1 cellular context compared by ENCODE assay signal in the genomic region with DNA sequence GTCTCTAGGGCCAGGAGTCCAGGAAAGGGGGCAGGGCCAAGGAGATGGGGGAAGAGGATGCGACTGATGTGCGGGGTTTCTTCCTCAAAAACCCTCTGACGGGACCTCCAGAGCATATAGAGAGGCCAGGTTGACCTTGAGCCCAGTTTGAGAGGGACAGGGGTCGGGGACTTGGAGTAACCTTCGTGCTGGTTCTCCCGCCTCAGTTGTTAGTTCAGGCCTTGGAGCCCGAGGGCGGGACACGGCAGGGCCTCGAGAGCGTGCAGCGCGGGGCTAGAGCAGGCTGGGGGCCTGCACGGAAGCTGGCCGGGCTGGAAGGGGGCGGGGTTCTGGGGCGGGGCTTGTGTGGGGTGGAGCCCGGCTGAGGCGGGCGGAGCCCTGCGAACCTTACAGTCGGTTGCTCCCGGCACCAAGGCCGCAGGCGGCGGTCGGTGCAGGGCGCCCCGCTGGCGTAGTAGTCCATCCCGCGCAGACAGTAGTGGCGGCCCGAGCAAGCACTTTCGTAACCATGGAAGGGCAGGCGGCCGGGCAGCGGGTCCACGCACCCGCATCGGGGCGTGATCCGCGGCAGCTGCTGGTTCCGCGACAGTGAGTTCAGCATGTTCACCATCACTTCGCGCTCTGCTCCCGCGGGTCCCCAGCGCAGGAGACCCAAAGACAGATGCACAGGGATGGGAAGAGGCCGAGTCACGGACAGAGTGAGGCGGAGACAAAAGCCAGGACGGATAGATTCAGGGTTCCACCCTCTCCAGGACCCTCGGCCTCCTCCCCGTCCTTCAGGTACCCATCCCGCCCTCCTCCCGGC.
TF ChIP-seq lines count a peak whose summit lies in the region.

No MANE protein-coding gene starts in this region.

TF ChIP-seq in HepG2, 621 proteins besides CTCF, POLR2A, EP300 and RAD21 (continued from another document and continues in another):
- TF ChIP-seq, protein P1, sequence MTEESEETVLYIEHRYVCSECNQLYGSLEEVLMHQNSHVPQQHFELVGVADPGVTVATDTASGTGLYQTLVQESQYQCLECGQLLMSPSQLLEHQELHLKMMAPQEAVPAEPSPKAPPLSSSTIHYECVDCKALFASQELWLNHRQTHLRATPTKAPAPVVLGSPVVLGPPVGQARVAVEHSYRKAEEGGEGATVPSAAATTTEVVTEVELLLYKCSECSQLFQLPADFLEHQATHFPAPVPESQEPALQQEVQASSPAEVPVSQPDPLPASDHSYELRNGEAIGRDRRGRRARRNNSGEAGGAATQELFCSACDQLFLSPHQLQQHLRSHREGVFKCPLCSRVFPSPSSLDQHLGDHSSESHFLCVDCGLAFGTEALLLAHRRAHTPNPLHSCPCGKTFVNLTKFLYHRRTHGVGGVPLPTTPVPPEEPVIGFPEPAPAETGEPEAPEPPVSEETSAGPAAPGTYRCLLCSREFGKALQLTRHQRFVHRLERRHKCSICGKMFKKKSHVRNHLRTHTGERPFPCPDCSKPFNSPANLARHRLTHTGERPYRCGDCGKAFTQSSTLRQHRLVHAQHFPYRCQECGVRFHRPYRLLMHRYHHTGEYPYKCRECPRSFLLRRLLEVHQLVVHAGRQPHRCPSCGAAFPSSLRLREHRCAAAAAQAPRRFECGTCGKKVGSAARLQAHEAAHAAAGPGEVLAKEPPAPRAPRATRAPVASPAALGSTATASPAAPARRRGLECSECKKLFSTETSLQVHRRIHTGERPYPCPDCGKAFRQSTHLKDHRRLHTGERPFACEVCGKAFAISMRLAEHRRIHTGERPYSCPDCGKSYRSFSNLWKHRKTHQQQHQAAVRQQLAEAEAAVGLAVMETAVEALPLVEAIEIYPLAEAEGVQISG (CRISPR knock-in tag; IDR thresholded peaks at IDR 0.05) = peak; percentile 75
- peak; percentile 59 for TF ChIP-seq PHF8 (CRISPR knock-in tag; IDR thresholded peaks at IDR 0.05)
- no peak for TF ChIP-seq ATF7 (IDR thresholded peaks at IDR 0.05)
- TF ChIP-seq ATF7 (CRISPR knock-in tag; IDR thresholded peaks at IDR 0.05) = no peak
- TF ChIP-seq ZNF720 (CRISPR knock-in tag; IDR thresholded peaks at IDR 0.05) = no peak
- peak; percentile 35; the same call in 1 of the 2 replicates for TF ChIP-seq ETV5 (CRISPR knock-in tag; IDR thresholded peaks at IDR 0.05; ENCODE audit: borderline replicate concordance)
- no peak for TF ChIP-seq DPF2 (CRISPR knock-in tag; IDR thresholded peaks at IDR 0.05; ENCODE audit: borderline replicate concordance, low read depth)
- no peak for TF ChIP-seq ZNF101 (CRISPR knock-in tag; IDR thresholded peaks at IDR 0.05; ENCODE audit: borderline replicate concordance, low read depth)
- no peak for TF ChIP-seq ZKSCAN1 (IDR thresholded peaks at IDR 0.05; ENCODE audit: low read length)
- no peak for TF ChIP-seq FOXK1 (CRISPR knock-in tag; IDR thresholded peaks at IDR 0.05; ENCODE audit: borderline replicate concordance, low read depth)
- TF ChIP-seq, protein P2, sequence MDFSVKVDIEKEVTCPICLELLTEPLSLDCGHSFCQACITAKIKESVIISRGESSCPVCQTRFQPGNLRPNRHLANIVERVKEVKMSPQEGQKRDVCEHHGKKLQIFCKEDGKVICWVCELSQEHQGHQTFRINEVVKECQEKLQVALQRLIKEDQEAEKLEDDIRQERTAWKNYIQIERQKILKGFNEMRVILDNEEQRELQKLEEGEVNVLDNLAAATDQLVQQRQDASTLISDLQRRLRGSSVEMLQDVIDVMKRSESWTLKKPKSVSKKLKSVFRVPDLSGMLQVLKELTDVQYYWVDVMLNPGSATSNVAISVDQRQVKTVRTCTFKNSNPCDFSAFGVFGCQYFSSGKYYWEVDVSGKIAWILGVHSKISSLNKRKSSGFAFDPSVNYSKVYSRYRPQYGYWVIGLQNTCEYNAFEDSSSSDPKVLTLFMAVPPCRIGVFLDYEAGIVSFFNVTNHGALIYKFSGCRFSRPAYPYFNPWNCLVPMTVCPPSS (IDR thresholded peaks at IDR 0.05) = no peak
- no peak for TF ChIP-seq ZNF34 (CRISPR knock-in tag; IDR thresholded peaks at IDR 0.05; ENCODE audit: borderline replicate concordance)
- TF ChIP-seq, protein P3, sequence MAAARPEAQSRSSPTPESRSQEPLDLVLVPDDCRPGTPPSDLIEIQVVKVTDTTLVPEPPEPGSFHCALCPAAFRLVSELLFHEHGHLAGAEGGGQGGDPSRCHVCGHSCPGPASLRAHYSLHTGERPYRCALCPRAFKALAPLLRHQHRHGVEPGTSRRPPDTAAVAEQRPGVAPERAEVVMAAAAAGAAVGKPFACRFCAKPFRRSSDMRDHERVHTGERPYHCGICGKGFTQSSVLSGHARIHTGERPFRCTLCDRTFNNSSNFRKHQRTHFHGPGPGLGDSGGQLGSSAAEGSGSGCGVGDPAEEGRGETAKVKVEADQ (CRISPR knock-in tag; IDR thresholded peaks at IDR 0.05; ENCODE audit: borderline replicate concordance) = no peak
- TF ChIP-seq NONO (IDR thresholded peaks at IDR 0.05) = no peak
- TF ChIP-seq NONO (CRISPR knock-in tag; conservative IDR thresholded peaks at IDR 0.05) = no peak; the same call in 1 of the 2 replicates
- no peak for TF ChIP-seq BHLHE40 (IDR thresholded peaks at IDR 0.05; ENCODE audit: low read length)
- TF ChIP-seq ZFP36L2 (CRISPR knock-in tag; IDR thresholded peaks at IDR 0.05) = no peak
- no peak for TF ChIP-seq RFX5 (IDR thresholded peaks at IDR 0.05; ENCODE audit: low read depth, low read length)
- TF ChIP-seq, protein P4, sequence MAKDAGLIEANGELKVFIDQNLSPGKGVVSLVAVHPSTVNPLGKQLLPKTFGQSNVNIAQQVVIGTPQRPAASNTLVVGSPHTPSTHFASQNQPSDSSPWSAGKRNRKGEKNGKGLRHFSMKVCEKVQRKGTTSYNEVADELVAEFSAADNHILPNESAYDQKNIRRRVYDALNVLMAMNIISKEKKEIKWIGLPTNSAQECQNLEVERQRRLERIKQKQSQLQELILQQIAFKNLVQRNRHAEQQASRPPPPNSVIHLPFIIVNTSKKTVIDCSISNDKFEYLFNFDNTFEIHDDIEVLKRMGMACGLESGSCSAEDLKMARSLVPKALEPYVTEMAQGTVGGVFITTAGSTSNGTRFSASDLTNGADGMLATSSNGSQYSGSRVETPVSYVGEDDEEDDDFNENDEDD (CRISPR knock-in tag; IDR thresholded peaks at IDR 0.05; ENCODE audit: borderline replicate concordance) = peak; percentile 94
- TF ChIP-seq, protein P5, sequence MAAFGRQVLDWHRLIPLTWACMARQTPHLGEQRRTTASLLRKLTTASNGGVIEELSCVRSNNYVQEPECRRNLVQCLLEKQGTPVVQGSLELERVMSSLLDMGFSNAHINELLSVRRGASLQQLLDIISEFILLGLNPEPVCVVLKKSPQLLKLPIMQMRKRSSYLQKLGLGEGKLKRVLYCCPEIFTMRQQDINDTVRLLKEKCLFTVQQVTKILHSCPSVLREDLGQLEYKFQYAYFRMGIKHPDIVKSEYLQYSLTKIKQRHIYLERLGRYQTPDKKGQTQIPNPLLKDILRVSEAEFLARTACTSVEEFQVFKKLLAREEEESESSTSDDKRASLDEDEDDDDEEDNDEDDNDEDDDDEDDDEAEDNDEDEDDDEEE (CRISPR knock-in tag; IDR thresholded peaks at IDR 0.05) = no peak
- TF ChIP-seq, protein P6, sequence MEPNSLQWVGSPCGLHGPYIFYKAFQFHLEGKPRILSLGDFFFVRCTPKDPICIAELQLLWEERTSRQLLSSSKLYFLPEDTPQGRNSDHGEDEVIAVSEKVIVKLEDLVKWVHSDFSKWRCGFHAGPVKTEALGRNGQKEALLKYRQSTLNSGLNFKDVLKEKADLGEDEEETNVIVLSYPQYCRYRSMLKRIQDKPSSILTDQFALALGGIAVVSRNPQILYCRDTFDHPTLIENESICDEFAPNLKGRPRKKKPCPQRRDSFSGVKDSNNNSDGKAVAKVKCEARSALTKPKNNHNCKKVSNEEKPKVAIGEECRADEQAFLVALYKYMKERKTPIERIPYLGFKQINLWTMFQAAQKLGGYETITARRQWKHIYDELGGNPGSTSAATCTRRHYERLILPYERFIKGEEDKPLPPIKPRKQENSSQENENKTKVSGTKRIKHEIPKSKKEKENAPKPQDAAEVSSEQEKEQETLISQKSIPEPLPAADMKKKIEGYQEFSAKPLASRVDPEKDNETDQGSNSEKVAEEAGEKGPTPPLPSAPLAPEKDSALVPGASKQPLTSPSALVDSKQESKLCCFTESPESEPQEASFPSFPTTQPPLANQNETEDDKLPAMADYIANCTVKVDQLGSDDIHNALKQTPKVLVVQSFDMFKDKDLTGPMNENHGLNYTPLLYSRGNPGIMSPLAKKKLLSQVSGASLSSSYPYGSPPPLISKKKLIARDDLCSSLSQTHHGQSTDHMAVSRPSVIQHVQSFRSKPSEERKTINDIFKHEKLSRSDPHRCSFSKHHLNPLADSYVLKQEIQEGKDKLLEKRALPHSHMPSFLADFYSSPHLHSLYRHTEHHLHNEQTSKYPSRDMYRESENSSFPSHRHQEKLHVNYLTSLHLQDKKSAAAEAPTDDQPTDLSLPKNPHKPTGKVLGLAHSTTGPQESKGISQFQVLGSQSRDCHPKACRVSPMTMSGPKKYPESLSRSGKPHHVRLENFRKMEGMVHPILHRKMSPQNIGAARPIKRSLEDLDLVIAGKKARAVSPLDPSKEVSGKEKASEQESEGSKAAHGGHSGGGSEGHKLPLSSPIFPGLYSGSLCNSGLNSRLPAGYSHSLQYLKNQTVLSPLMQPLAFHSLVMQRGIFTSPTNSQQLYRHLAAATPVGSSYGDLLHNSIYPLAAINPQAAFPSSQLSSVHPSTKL (CRISPR knock-in tag; IDR thresholded peaks at IDR 0.05) = 0 out of 2 replicates have a peak, but pooled peaks have one; percentile 20
- no peak for TF ChIP-seq DR1 (CRISPR knock-in tag; IDR thresholded peaks at IDR 0.05)
- no peak for TF ChIP-seq JARID2 (CRISPR knock-in tag; IDR thresholded peaks at IDR 0.05; ENCODE audit: insufficient replicate concordance)
- TF ChIP-seq FOXJ3 (CRISPR knock-in tag; IDR thresholded peaks at IDR 0.05; ENCODE audit: borderline replicate concordance) = no peak
- TF ChIP-seq ZFP90 (CRISPR knock-in tag; IDR thresholded peaks at IDR 0.05; ENCODE audit: borderline replicate concordance) = no peak; the same call in 1 of the 2 replicates
- TF ChIP-seq ZNF550 (CRISPR knock-in tag; IDR thresholded peaks at IDR 0.05; ENCODE audit: borderline replicate concordance) = no peak
- peak; percentile 84 for TF ChIP-seq ZBTB7A (CRISPR knock-in tag; IDR thresholded peaks at IDR 0.05)
- no peak for TF ChIP-seq KDM5A (IDR thresholded peaks at IDR 0.05; ENCODE audit: borderline replicate concordance, low read length)
- no peak for TF ChIP-seq ZNF569 (CRISPR knock-in tag; IDR thresholded peaks at IDR 0.05; ENCODE audit: borderline replicate concordance)
- no peak for TF ChIP-seq ZNF484 (CRISPR knock-in tag; IDR thresholded peaks at IDR 0.05; ENCODE audit: borderline replicate concordance, low read depth)
- no peak for TF ChIP-seq MTA1 (CRISPR knock-in tag; IDR thresholded peaks at IDR 0.05; ENCODE audit: borderline replicate concordance)
- TF ChIP-seq, protein P7, sequence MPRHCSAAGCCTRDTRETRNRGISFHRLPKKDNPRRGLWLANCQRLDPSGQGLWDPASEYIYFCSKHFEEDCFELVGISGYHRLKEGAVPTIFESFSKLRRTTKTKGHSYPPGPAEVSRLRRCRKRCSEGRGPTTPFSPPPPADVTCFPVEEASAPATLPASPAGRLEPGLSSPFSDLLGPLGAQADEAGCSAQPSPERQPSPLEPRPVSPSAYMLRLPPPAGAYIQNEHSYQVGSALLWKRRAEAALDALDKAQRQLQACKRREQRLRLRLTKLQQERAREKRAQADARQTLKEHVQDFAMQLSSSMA (CRISPR knock-in tag; IDR thresholded peaks at IDR 0.05) = peak; percentile 82; the same call in 1 of the 2 replicates
- TF ChIP-seq, protein P8, sequence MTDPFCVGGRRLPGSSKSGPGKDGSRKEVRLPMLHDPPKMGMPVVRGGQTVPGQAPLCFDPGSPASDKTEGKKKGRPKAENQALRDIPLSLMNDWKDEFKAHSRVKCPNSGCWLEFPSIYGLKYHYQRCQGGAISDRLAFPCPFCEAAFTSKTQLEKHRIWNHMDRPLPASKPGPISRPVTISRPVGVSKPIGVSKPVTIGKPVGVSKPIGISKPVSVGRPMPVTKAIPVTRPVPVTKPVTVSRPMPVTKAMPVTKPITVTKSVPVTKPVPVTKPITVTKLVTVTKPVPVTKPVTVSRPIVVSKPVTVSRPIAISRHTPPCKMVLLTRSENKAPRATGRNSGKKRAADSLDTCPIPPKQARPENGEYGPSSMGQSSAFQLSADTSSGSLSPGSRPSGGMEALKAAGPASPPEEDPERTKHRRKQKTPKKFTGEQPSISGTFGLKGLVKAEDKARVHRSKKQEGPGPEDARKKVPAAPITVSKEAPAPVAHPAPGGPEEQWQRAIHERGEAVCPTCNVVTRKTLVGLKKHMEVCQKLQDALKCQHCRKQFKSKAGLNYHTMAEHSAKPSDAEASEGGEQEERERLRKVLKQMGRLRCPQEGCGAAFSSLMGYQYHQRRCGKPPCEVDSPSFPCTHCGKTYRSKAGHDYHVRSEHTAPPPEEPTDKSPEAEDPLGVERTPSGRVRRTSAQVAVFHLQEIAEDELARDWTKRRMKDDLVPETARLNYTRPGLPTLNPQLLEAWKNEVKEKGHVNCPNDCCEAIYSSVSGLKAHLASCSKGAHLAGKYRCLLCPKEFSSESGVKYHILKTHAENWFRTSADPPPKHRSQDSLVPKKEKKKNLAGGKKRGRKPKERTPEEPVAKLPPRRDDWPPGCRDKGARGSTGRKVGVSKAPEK (CRISPR knock-in tag; IDR thresholded peaks at IDR 0.05; ENCODE audit: borderline replicate concordance) = no peak
- peak; percentile 88 for TF ChIP-seq ZNF547 (CRISPR knock-in tag; IDR thresholded peaks at IDR 0.05)
- TF ChIP-seq SP1 (IDR thresholded peaks at IDR 0.05) = no peak
- peak; percentile 76 for TF ChIP-seq SP1 (CRISPR knock-in tag; IDR thresholded peaks at IDR 0.05)
- TF ChIP-seq REL (CRISPR knock-in tag; conservative IDR thresholded peaks at IDR 0.05) = peak; percentile 78
- TF ChIP-seq, protein P9, sequence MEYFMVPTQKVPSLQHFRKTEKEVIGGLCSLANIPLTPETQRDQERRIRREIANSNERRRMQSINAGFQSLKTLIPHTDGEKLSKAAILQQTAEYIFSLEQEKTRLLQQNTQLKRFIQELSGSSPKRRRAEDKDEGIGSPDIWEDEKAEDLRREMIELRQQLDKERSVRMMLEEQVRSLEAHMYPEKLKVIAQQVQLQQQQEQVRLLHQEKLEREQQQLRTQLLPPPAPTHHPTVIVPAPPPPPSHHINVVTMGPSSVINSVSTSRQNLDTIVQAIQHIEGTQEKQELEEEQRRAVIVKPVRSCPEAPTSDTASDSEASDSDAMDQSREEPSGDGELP (IDR thresholded peaks at IDR 0.05; ENCODE audit: borderline replicate concordance, low read depth) = no peak
- TF ChIP-seq ZSCAN29 (CRISPR knock-in tag; conservative IDR thresholded peaks at IDR 0.05) = no peak
